Comparison of ENCODE assay signal across 8 cellular contexts in the genomic region with DNA sequence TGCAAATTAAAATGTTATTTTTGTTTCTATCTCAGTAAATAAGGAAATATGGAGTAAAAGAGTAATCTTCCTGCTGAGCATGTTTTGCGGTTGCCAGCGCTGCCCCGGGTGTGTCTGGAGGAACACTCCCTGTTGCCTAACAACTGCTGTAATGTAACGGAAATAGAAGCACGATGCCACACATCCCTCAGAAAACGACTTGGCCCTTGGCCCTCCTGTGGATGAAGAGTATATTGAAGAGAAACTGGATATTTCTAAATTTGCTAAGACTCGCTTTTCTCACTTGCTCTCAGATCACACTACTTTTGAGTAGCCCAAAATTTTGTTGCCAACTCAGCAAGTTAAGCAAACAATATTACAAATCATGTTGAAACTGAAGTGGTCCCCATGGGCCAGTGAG. TPM values are rescaled to one million over a fixed set of nuclear protein-coding genes. Genes with fewer than 3 reads are reported as not detected.
DNase-seq lines count a peak whose midpoint lies in the region; ATAC-seq and TF ChIP-seq lines count a peak whose summit lies in the region.

No MANE protein-coding gene starts in this region.

- in situ Hi-C loops in Panc1 (cut with HindIII; ENCODE audit: low pct_unique_long_range_greater_than_20kb, low sequenced_read_pairs): no loop called here

- DNase-seq in activated T-cell treated with anti-CD3 and anti-CD28 coated beads for 1 hour (ENCODE audit: low read depth) (peak; percentile 12), activated T-cell treated with anti-CD3 and anti-CD28 coated beads for 4 hours (no peak), Panc1 (ENCODE audit: low read depth, low spot score) (peak; percentile 33), head of caudate nucleus (peak in 27 of 42 donors; percentile 18 to 71 (median 46)), pulmonary artery endothelial cell (ENCODE audit: low read depth, low spot score) (peak; percentile 57)
- DNase-seq in activated naive CD4-positive, alpha-beta T cell treated with anti-CD3 and anti-CD28 coated beads, Interleukin-2, amount 50 U/mL, for 72 hours (ENCODE audit: low spot score in 2 of 2): peak in 1 of 2 donors; percentile 29

- no peak for TF ChIP-seq CTCF in Panc1 (IDR thresholded peaks at IDR 0.05)

- intact Hi-C loops in Panc1 (cut with micrococcal nuclease; ENCODE audit: unreplicated experiment) (no loop called here), head of caudate nucleus (cut with DNase I) (no loop called here)

- POLR2A ChIA-PET in Panc1 (lab: Charles Lee): no interaction called here

- no peaks in the 10 kb centered on the region for H3K36me3 ChIP-seq in Panc1 (ENCODE audit: control insufficient read depth, insufficient read depth, low read length)

- no peak overlapping the region for H3K4me3 ChIP-seq in Panc1 (ENCODE audit: low read depth in 2 of 2, low read length in 2 of 2)

- H3K9me3 ChIP-seq in Panc1 (ENCODE audit: control insufficient read depth, insufficient read depth, low read depth, low read length): no peaks in the 10 kb centered on the region

- peak overlapping the region in 1 of 2 donors; percentile 19 for H3K27ac Mint-ChIP-seq in activated naive CD4-positive, alpha-beta T cell treated with anti-CD3 and anti-CD28 coated beads, Interleukin-2, amount 50 U/mL, for 72 hours

- peaks cover 11% of the 10 kb centered on the region for H3K27me3 ChIP-seq in Panc1 (ENCODE audit: control insufficient read depth, insufficient read depth, low read length)

- CTCF ChIA-PET in Panc1 (lab: Charles Lee): no interaction called here

- no peak overlapping the region for H3K27ac ChIP-seq in Panc1 (ENCODE audit: low read length)

- no peaks in the 10 kb centered on the region for H3K4me1 ChIP-seq in Panc1 (ENCODE audit: control insufficient read depth, insufficient read depth, low read length)

- H3K36me3 Mint-ChIP-seq in activated naive CD4-positive, alpha-beta T cell treated with anti-CD3 and anti-CD28 coated beads, Interleukin-2, amount 50 U/mL, for 72 hours: peaks cover 0 to 6% of the 10 kb centered on the region in 2 donors

- BruUV-seq in Panc1 (replicated peaks; lab: Mats Ljungman, UMichigan): no TSS peak

- H3K9me3 Mint-ChIP-seq in activated naive CD4-positive, alpha-beta T cell treated with anti-CD3 and anti-CD28 coated beads, Interleukin-2, amount 50 U/mL, for 72 hours: peaks cover 6 to 7% of the 10 kb centered on the region in 2 donors

- ATAC-seq in HG03097 (IDR thresholded peaks at IDR 0.05; ENCODE audit: low FRiP score, unreplicated experiment) (peak; percentile 67), Panc1 (no peak), HG03439 (IDR thresholded peaks at IDR 0.05; ENCODE audit: unreplicated experiment) (no peak)
- peak; percentile 91 to 93 for ATAC-seq in activated naive CD4-positive, alpha-beta T cell treated with anti-CD3 and anti-CD28 coated beads, Interleukin-2, amount 50 U/mL, for 72 hours

RNA-seq across cellular contexts. Expression of a gene that starts 18.9 kb away (rescaled TPM):
- total RNA-seq in Panc1 (2021; ENCODE audit: unreplicated experiment): not detected
- polyA plus RNA-seq in Panc1 (2012; ENCODE audit: insufficient read length): not detected
- under 1 TPM; 0.23 to 0.25 TPM for total RNA-seq in activated naive CD4-positive, alpha-beta T cell treated with anti-CD3 and anti-CD28 coated beads, Interleukin-2, amount 50 U/mL, for 72 hours
- total RNA-seq in pulmonary artery endothelial cell: not detected in 2 replicates

Comparison
In these comparisons a context has a peak if more than half of its experiments do, and no peak if none do; other contexts are left out.
1. ATAC-seq: peak in HG03097 (single experiment) and activated naive CD4-positive, alpha-beta T cell treated with anti-CD3 and anti-CD28 coated beads, Interleukin-2, amount 50 U/mL, for 72 hours (2 of 2); none in Panc1 (single experiment) and HG03439 (single experiment).